ENCODE assay signal across 23 cellular contexts in genomic region chr2:17591846-17592245, GRCh38. TPM values are rescaled to one million over a fixed set of nuclear protein-coding genes. Genes with fewer than 3 reads are reported as not detected.
"Had no signal": no experiment of that assay in that cellular context is flagged by ENCODE, and none has a peak within 500 bp of the region (broad histone marks: within the 10 kb centered on the region; RNA-seq: fewer than 3 reads in every experiment).

No MANE protein-coding gene starts in this region.

- ATAC-seq: left lobe of liver; lower lobe of right lung; naive thymus-derived CD4-positive, alpha-beta T cell; sciatic nerve; stimulated activated naive B cell treated with anti-CD40 and anti-IgM and Interleukin-4, amounts not matched to agents 10 μg/mL and 1 μg/mL and 100 μg/mL, for 72 hours had no signal

- H3K27me3 ChIP-seq: testis, uterus had no signal

- H3K27ac Mint-ChIP-seq: activated naive CD8-positive, alpha-beta T cell treated with anti-CD3 and anti-CD28 coated beads, Interleukin-2, amount 10 ng/mL, durations not matched to agents 7 days and 5 days; endodermal cell; naive thymus-derived CD4-positive, alpha-beta T cell; stimulated activated naive B cell treated with anti-CD40 and anti-IgM and Interleukin-4, amounts not matched to agents 10 μg/mL and 1 μg/mL and 100 μg/mL, for 72 hours had no signal

- H3K4me1 Mint-ChIP-seq: activated naive CD8-positive, alpha-beta T cell treated with anti-CD3 and anti-CD28 coated beads, Interleukin-2, amount 10 ng/mL, durations not matched to agents 7 days and 5 days; naive thymus-derived CD4-positive, alpha-beta T cell; neural crest cell; stimulated activated naive B cell treated with anti-CD40 and anti-IgM and Interleukin-4, amounts not matched to agents 10 μg/mL and 1 μg/mL and 100 μg/mL, for 72 hours had no signal

- H3K36me3 ChIP-seq: lower lobe of right lung, uterus had no signal

- H3K9me3 Mint-ChIP-seq: activated naive CD8-positive, alpha-beta T cell treated with anti-CD3 and anti-CD28 coated beads, Interleukin-2, amount 10 ng/mL, durations not matched to agents 7 days and 5 days; endodermal cell; naive thymus-derived CD4-positive, alpha-beta T cell; neural crest cell; stimulated activated naive B cell treated with anti-CD40 and anti-IgM and Interleukin-4, amounts not matched to agents 10 μg/mL and 1 μg/mL and 100 μg/mL, for 72 hours had no signal

- H3K36me3 Mint-ChIP-seq: activated naive CD8-positive, alpha-beta T cell treated with anti-CD3 and anti-CD28 coated beads, Interleukin-2, amount 10 ng/mL, durations not matched to agents 7 days and 5 days; naive thymus-derived CD4-positive, alpha-beta T cell; stimulated activated naive B cell treated with anti-CD40 and anti-IgM and Interleukin-4, amounts not matched to agents 10 μg/mL and 1 μg/mL and 100 μg/mL, for 72 hours had no signal

- H3K4me3 ChIP-seq: lower lobe of right lung, testis, uterus had no signal

- H3K4me3 Mint-ChIP-seq: activated naive CD8-positive, alpha-beta T cell treated with anti-CD3 and anti-CD28 coated beads, Interleukin-2, amount 10 ng/mL, durations not matched to agents 7 days and 5 days; endodermal cell; naive thymus-derived CD4-positive, alpha-beta T cell; neural crest cell; stimulated activated naive B cell treated with anti-CD40 and anti-IgM and Interleukin-4, amounts not matched to agents 10 μg/mL and 1 μg/mL and 100 μg/mL, for 72 hours had no signal

- H3K9me3 ChIP-seq: lower lobe of right lung, testis, uterus had no signal

- H3K4me1 ChIP-seq: testis, uterus had no signal

- DNase-seq: activated CD4-positive, alpha-beta T cell treated with anti-CD3 and anti-CD28 coated beads, Interleukin-2, amount 50 U/mL, for 4 hours; activated naive CD4-positive, alpha-beta T cell treated with Interleukin-2 at 50 U/mL for 16 hours; activated naive CD8-positive, alpha-beta T cell treated with anti-CD3 and anti-CD28 coated beads, Interleukin-2, amount 10 ng/mL, durations not matched to agents 7 days and 5 days; activated T-cell treated with anti-CD3 and anti-CD28 coated beads, Interleukin-2, amount 50 U/mL, for 48 hours; amygdala; cerebellar nuclear complex; cortex of kidney; endodermal cell; foreskin melanocyte; lower lobe of right lung; naive thymus-derived CD4-positive, alpha-beta T cell; occipital lobe; posterior cingulate gyrus; stimulated activated CD4-positive, alpha-beta T cell treated with anti-CD3 and anti-CD28 coated beads, Interleukin-2, amount 100 ng/mL, for 48 hours; stimulated activated CD8-positive, alpha-beta memory T cell treated with anti-CD3 and anti-CD28 coated beads, Interleukin-4, amount 100 ng/mL, for 48 hours; stimulated activated naive B cell treated with anti-CD40 and anti-IgM and Interleukin-4, amounts not matched to agents 10 μg/mL and 1 μg/mL and 100 μg/mL, for 72 hours; T-helper 9 cell; testis; trophoblast cell; uterus had no signal

- H3K27ac ChIP-seq: lower lobe of right lung, testis, uterus had no signal

RNA-seq across cellular contexts. Expression of gene VSNL1, which starts 51.4 kb away (rescaled TPM):
- total RNA-seq: activated naive CD8-positive, alpha-beta T cell treated with anti-CD3 and anti-CD28 coated beads, Interleukin-2, amount 10 ng/mL, durations not matched to agents 7 days and 5 days; naive thymus-derived CD4-positive, alpha-beta T cell had no signal
- polyA plus RNA-seq: naive thymus-derived CD4-positive, alpha-beta T cell had no signal
